In genomic region chr17:66089764-66090163, GRCh38 we compare ENCODE assay signal across 7 cellular contexts.
"Had no signal": no experiment of that assay in that cellular context is flagged by ENCODE, and none has a peak within 500 bp of the region (broad histone marks: within the 10 kb centered on the region; RNA-seq: fewer than 3 reads in every experiment).

No MANE protein-coding gene starts in this region.

- DNase-seq: GDM1, GF-D8 had no signal

- FAIRE-seq: GM12878, GM12891, GM12892, GM18507, GM19239 had no signal

- ATAC-seq: GM12878 had no signal

- H3K4me3 ChIP-seq: GM12878 had no signal
